ENCODE assay signal across 9 cellular contexts in the genomic region with DNA sequence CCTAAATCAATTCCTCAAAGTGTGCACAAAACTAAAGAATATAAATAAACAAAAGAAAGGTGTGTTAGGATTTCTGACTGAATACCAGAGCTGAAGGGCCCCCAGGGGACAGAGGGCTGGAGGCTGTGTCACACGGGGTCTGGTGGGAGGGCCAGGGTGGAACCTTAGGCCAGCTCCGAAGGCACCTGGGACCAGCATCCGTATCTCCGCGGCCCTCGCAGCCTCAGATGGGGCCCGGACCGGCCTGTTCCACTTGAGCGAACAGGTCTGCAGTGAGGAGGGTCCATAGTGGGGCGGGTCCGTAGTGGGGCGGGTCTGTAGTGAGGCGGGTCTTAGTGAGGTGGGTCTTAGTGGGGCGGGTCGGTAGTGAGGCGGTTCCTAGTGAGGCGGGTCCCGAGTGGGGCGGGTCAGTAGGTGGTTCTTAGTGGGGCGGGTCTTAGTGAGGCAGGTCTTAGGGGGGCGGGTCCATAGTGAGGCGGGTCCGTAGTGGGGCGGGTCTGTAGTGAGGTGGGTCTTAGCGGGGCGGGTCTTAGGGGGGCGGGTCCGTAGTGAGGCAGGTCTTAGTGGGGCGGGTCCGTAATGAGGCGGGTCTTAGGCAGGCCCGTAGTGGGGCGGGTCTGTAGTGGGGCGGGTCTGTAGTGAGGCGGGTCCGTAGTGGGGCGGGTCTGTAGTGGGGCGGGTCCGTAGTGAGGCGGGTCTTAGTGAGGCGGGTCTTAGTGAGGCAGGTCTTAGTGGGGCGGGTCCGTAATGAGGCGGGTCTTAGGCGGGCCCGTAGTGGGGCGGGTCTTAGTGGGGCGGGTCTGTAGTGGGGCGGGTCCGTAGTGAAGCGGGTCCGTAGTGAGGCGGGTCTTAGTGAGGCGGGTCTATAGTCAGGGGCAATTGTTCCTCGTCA. TPM values are rescaled to one million over a fixed set of nuclear protein-coding genes. Genes with fewer than 3 reads are reported as not detected.
A peak's percentile ranks its signal among the peaks of the same experiment; 100 is the strongest.
DNase-seq lines count a peak whose midpoint lies in the region; ATAC-seq and TF ChIP-seq lines count a peak whose summit lies in the region.
"Had no signal": no experiment of that assay in that cellular context is flagged by ENCODE, and none has a peak within 500 bp of the region (broad histone marks: within the 10 kb centered on the region; RNA-seq: fewer than 3 reads in every experiment).

No MANE protein-coding gene starts in this region.

- H3K4me3 Mint-ChIP-seq in activated CD8-positive, alpha-beta T cell treated with anti-CD3 and anti-CD28 coated beads, Interleukin-2, amount 10 ng/mL, durations not matched to agents 7 days and 5 days = no peak overlapping the region
- H3K4me3 Mint-ChIP-seq in type B pancreatic cell = no peak overlapping the region

- intact Hi-C loops in Right ventricle myocardium inferior (cut with DNase I) = loop anchor here (2.0 to 10.0 kb wide), 3 partner anchors 15 to 395 kb away; a partner anchor contains a TSS
- intact Hi-C loops in cardiac septum (cut with DNase I) = loop anchor here (5.0 kb wide), 1 partner anchor 32 kb away; no protein-coding TSS in a partner anchor

- no peaks in the 10 kb centered on the region for H3K27me3 Mint-ChIP-seq in activated CD8-positive, alpha-beta T cell treated with anti-CD3 and anti-CD28 coated beads, Interleukin-2, amount 10 ng/mL, durations not matched to agents 7 days and 5 days (ENCODE audit: low read depth)
- H3K27me3 Mint-ChIP-seq in type B pancreatic cell = no peaks in the 10 kb centered on the region

- peaks cover 3% of the 10 kb centered on the region; the same call in 1 of the 2 replicates for H3K4me1 ChIP-seq in iPS-20b (ENCODE audit: insufficient read depth, low read length)

- peak; percentile 15 for ATAC-seq in Right ventricle myocardium inferior
- ATAC-seq in activated CD8-positive, alpha-beta T cell treated with anti-CD3 and anti-CD28 coated beads, Interleukin-2, amount 10 ng/mL, durations not matched to agents 7 days and 5 days = peak; percentile 44
- ATAC-seq in HG02884 (IDR thresholded peaks at IDR 0.05; ENCODE audit: unreplicated experiment) = no peak

- no peak overlapping the region; the same call in 1 of the 2 replicates for H3K9ac ChIP-seq in iPS-20b (ENCODE audit: low read depth, low read length)

- H3K27me3 ChIP-seq in iPS-20b (ENCODE audit: insufficient read depth, low read length) = no peaks in the 10 kb centered on the region

- no peaks in the 10 kb centered on the region for H3K9me3 Mint-ChIP-seq in activated CD8-positive, alpha-beta T cell treated with anti-CD3 and anti-CD28 coated beads, Interleukin-2, amount 10 ng/mL, durations not matched to agents 7 days and 5 days (ENCODE audit: insufficient read depth)
- H3K9me3 Mint-ChIP-seq in type B pancreatic cell = no peaks in the 10 kb centered on the region

- no peaks in the 10 kb centered on the region for H3K36me3 Mint-ChIP-seq in activated CD8-positive, alpha-beta T cell treated with anti-CD3 and anti-CD28 coated beads, Interleukin-2, amount 10 ng/mL, durations not matched to agents 7 days and 5 days (ENCODE audit: low read depth)
- peaks cover 4% of the 10 kb centered on the region for H3K36me3 Mint-ChIP-seq in type B pancreatic cell

- H3K27ac ChIP-seq in iPS-20b (ENCODE audit: low read length) = no peak overlapping the region

- H3K27ac Mint-ChIP-seq in activated CD8-positive, alpha-beta T cell treated with anti-CD3 and anti-CD28 coated beads, Interleukin-2, amount 10 ng/mL, durations not matched to agents 7 days and 5 days = no peak overlapping the region
- peak overlapping the region; percentile 68 for H3K27ac Mint-ChIP-seq in type B pancreatic cell

- H3K4me3 ChIP-seq in iPS-20b (ENCODE audit: low read length) = peak overlapping the region; percentile 70; the same call in 1 of the 2 replicates

- DNase-seq in Right ventricle myocardium inferior (ENCODE audit: missing footprints) (peak; percentile 68), cardiac septum (ENCODE audit: low spot score) (no peak), type B pancreatic cell (ENCODE audit: extremely low spot score, unreplicated experiment) (no peak), HPDE6-E6E7 (ENCODE audit: extremely low spot score) (no peak), NCI-H1694 treated with DMSO at 0.1 percent for 48 hours (lab: John Stamatoyannopoulos, UW) (no peak)
- DNase-seq in activated CD8-positive, alpha-beta T cell treated with anti-CD3 and anti-CD28 coated beads, Interleukin-2, amount 10 ng/mL, durations not matched to agents 7 days and 5 days = no peak
- DNase-seq: cerebellar nuclear complex had no signal

- H3K36me3 ChIP-seq in iPS-20b (ENCODE audit: insufficient read depth, low read depth, low read length) = no peaks in the 10 kb centered on the region

- no peaks in the 10 kb centered on the region for H3K9me3 ChIP-seq in iPS-20b (ENCODE audit: insufficient read depth, low read depth, low read length)

- H3K4me1 Mint-ChIP-seq in activated CD8-positive, alpha-beta T cell treated with anti-CD3 and anti-CD28 coated beads, Interleukin-2, amount 10 ng/mL, durations not matched to agents 7 days and 5 days (ENCODE audit: low read depth) = peaks cover 21% of the 10 kb centered on the region
- H3K4me1 Mint-ChIP-seq in type B pancreatic cell (ENCODE audit: unreplicated experiment) = peaks cover 15% of the 10 kb centered on the region

- POLR2A ChIA-PET in activated CD8-positive, alpha-beta T cell treated with anti-CD3 and anti-CD28 coated beads, Interleukin-2, amount 10 ng/mL, durations not matched to agents 7 days and 5 days (lab: Charles Lee) = no interaction called here

- CTCF ChIA-PET in activated CD8-positive, alpha-beta T cell treated with anti-CD3 and anti-CD28 coated beads, Interleukin-2, amount 10 ng/mL, durations not matched to agents 7 days and 5 days (lab: Charles Lee) = interaction anchor here (1.1 to 2.9 kb wide), 5 partner anchors 15 to 118 kb away, joined by 3 to 16 read pairs (median 7); a partner anchor contains a TSS

- TF ChIP-seq CTCF in type B pancreatic cell (conservative IDR thresholded peaks at IDR 0.05) = no peak

RNA-seq across cellular contexts. Expression of a gene that starts 15.1 kb away (rescaled TPM):
- 30.6 TPM for total RNA-seq in Right ventricle myocardium inferior
- total RNA-seq in cardiac septum = 12.6 TPM
- 1 to 10 TPM; 2.7 to 3.1 TPM for total RNA-seq in activated CD8-positive, alpha-beta T cell treated with anti-CD3 and anti-CD28 coated beads, Interleukin-2, amount 10 ng/mL, durations not matched to agents 7 days and 5 days
- 1.2 TPM in 2 replicates for total RNA-seq in type B pancreatic cell (ENCODE audit: low replicate concordance)

RNA-seq across cellular contexts. Expression of a gene that starts 28.5 kb away (rescaled TPM):
- 3.6 TPM for total RNA-seq in Right ventricle myocardium inferior
- 2.9 TPM for total RNA-seq in cardiac septum
- under 1 TPM in 1 of 2 experiments, not detected in 1; 0.13 TPM for total RNA-seq in activated CD8-positive, alpha-beta T cell treated with anti-CD3 and anti-CD28 coated beads, Interleukin-2, amount 10 ng/mL, durations not matched to agents 7 days and 5 days
- 2.5 and 5.0 TPM in 2 replicates for total RNA-seq in type B pancreatic cell (ENCODE audit: low replicate concordance)
